10 cellular contexts compared by ENCODE assay signal in the genomic region with DNA sequence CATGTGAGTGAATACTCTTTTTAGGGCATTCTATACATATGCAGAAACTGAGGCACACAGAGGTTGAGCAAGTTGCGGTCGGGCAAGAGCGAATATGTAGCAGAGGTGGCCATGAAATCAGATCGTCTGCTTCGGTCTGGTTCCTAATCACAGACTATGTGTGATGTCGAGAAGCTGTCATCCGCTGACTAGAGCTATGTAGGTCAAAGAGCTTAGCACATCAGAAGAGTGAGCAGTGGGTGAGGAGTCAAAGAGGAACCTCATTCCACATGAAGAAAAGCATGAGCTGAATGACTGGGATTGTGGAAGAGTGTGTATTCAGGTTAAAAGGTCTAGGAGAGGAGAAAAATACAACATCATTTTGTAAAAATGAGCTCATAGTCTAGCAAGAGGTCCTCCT. TPM values are rescaled to one million over a fixed set of nuclear protein-coding genes. Genes with fewer than 3 reads are reported as not detected.
DNase-seq lines count a peak whose midpoint lies in the region; ATAC-seq and TF ChIP-seq lines count a peak whose summit lies in the region.
"Had no signal": no experiment of that assay in that cellular context is flagged by ENCODE, and none has a peak within 500 bp of the region (broad histone marks: within the 10 kb centered on the region; RNA-seq: fewer than 3 reads in every experiment).

No MANE protein-coding gene starts in this region.

- POLR2A ChIA-PET in activated naive CD8-positive, alpha-beta T cell treated with anti-CD3 and anti-CD28 coated beads, Interleukin-2, amount 10 ng/mL, durations not matched to agents 7 days and 5 days (lab: Charles Lee) = interaction anchor here (1.0 to 1.4 kb wide), 5 partner anchors 12 to 31 kb away, joined by 3 to 5 read pairs (median 5); a partner anchor contains a TSS

- TF ChIP-seq CTCF in upper lobe of left lung (IDR thresholded peaks at IDR 0.05) = no peak

- H3K36me3 ChIP-seq in upper lobe of left lung = no peaks in the 10 kb centered on the region

- H3K36me3 Mint-ChIP-seq in activated T-cell treated with anti-CD3 and anti-CD28 coated beads, Interleukin-2, amount 50 U/mL, for 72 hours (ENCODE audit: insufficient read depth in 2 of 2) = peaks cover 0 to 3% of the 10 kb centered on the region in 2 donors
- H3K36me3 Mint-ChIP-seq in activated naive CD8-positive, alpha-beta T cell treated with anti-CD3 and anti-CD28 coated beads, Interleukin-2, amount 10 ng/mL, durations not matched to agents 7 days and 5 days = peaks cover 14% of the 10 kb centered on the region

- peaks cover 81% of the 10 kb centered on the region for H3K4me1 Mint-ChIP-seq in activated T-cell treated with anti-CD3 and anti-CD28 coated beads, Interleukin-2, amount 50 U/mL, for 72 hours (ENCODE audit: low read depth)
- H3K4me1 Mint-ChIP-seq in activated naive CD8-positive, alpha-beta T cell treated with anti-CD3 and anti-CD28 coated beads, Interleukin-2, amount 10 ng/mL, durations not matched to agents 7 days and 5 days = peaks cover 86% of the 10 kb centered on the region

- H3K4me3 ChIP-seq in upper lobe of left lung = no peak overlapping the region

- peak overlapping the region; percentile 81 to 86 (median 85) for H3K27ac ChIP-seq in upper lobe of left lung

- peak in 1 of 4 donors; percentile 34 for TF ChIP-seq POLR2A in upper lobe of left lung (IDR thresholded peaks at IDR 0.05)

- ATAC-seq in activated T-cell treated with anti-CD3 and anti-CD28 coated beads, Interleukin-2, amount 50 U/mL, for 72 hours (replicated peaks in 1 of 2) = peak in 1 of 2 donors; percentile 20
- no peak for ATAC-seq in activated naive CD8-positive, alpha-beta T cell treated with anti-CD3 and anti-CD28 coated beads, Interleukin-2, amount 10 ng/mL, durations not matched to agents 7 days and 5 days (ENCODE audit: low read depth)
- peak in 1 of 2 donors; percentile 52 for ATAC-seq in upper lobe of left lung (ENCODE audit: low FRiP score in 2 of 2)
- ATAC-seq in HG02588 (IDR thresholded peaks at IDR 0.05; ENCODE audit: unreplicated experiment) = no peak
- ATAC-seq in HG03571 (IDR thresholded peaks at IDR 0.05; ENCODE audit: unreplicated experiment) = no peak
- no peak for ATAC-seq in GM18907 (IDR thresholded peaks at IDR 0.05; ENCODE audit: unreplicated experiment)

- peaks cover 31% of the 10 kb centered on the region for H3K27me3 Mint-ChIP-seq in activated T-cell treated with anti-CD3 and anti-CD28 coated beads, Interleukin-2, amount 50 U/mL, for 72 hours (ENCODE audit: low read depth)
- H3K27me3 Mint-ChIP-seq in activated naive CD8-positive, alpha-beta T cell treated with anti-CD3 and anti-CD28 coated beads, Interleukin-2, amount 10 ng/mL, durations not matched to agents 7 days and 5 days = no peaks in the 10 kb centered on the region

- H3K9me3 Mint-ChIP-seq in activated T-cell treated with anti-CD3 and anti-CD28 coated beads, Interleukin-2, amount 50 U/mL, for 72 hours = no peaks in the 10 kb centered on the region
- no peaks in the 10 kb centered on the region for H3K9me3 Mint-ChIP-seq in activated naive CD8-positive, alpha-beta T cell treated with anti-CD3 and anti-CD28 coated beads, Interleukin-2, amount 10 ng/mL, durations not matched to agents 7 days and 5 days

- TF ChIP-seq EP300 in upper lobe of left lung (IDR thresholded peaks at IDR 0.05) = no peak

- no peaks in the 10 kb centered on the region for H3K27me3 ChIP-seq in upper lobe of left lung

- H3K4me1 ChIP-seq in upper lobe of left lung = peaks cover 88 to 96% (median 92%) of the 10 kb centered on the region in 4 donors

- DNase-seq in activated T-cell treated with anti-CD3 and anti-CD28 coated beads, Interleukin-2, amount 50 U/mL, for 72 hours = no peak
- no peak for DNase-seq in activated T-cell treated with anti-CD3 and anti-CD28 coated beads, Interleukin-2, amount 50 U/mL, for 48 hours
- no peak for DNase-seq in activated naive CD8-positive, alpha-beta T cell treated with anti-CD3 and anti-CD28 coated beads, Interleukin-2, amount 10 ng/mL, durations not matched to agents 7 days and 5 days
- peak; percentile 25 for DNase-seq in kidney tubule cell (ENCODE audit: low spot score)
- DNase-seq in upper lobe of left lung = peak in 1 of 2 donors; percentile 34
- DNase-seq: Karpas-422, NCI-H510A had no signal

- 58 to 78% methylated on average over 7 of the region's 7 CpGs for WGBS in upper lobe of left lung, 2 donors

- H3K4me3 Mint-ChIP-seq in activated T-cell treated with anti-CD3 and anti-CD28 coated beads, Interleukin-2, amount 50 U/mL, for 72 hours = peak overlapping the region; percentile 3 to 77
- peak overlapping the region; percentile 74 for H3K4me3 Mint-ChIP-seq in activated naive CD8-positive, alpha-beta T cell treated with anti-CD3 and anti-CD28 coated beads, Interleukin-2, amount 10 ng/mL, durations not matched to agents 7 days and 5 days

- peak overlapping the region; percentile 96 for H3K27ac Mint-ChIP-seq in activated T-cell treated with anti-CD3 and anti-CD28 coated beads, Interleukin-2, amount 50 U/mL, for 72 hours
- peak overlapping the region; percentile 90 for H3K27ac Mint-ChIP-seq in activated naive CD8-positive, alpha-beta T cell treated with anti-CD3 and anti-CD28 coated beads, Interleukin-2, amount 10 ng/mL, durations not matched to agents 7 days and 5 days

- no peaks in the 10 kb centered on the region for H3K9me3 ChIP-seq in upper lobe of left lung

RNA-seq across cellular contexts. Expression of a gene that starts 19.0 kb away (rescaled TPM):
- total RNA-seq in activated T-cell treated with anti-CD3 and anti-CD28 coated beads, Interleukin-2, amount 50 U/mL, for 72 hours = 1 to 10 TPM; 6.2 to 8.4 TPM
- total RNA-seq in activated naive CD8-positive, alpha-beta T cell treated with anti-CD3 and anti-CD28 coated beads, Interleukin-2, amount 10 ng/mL, durations not matched to agents 7 days and 5 days = 10 to 100 TPM; 17.7 to 18.7 TPM
- total RNA-seq in upper lobe of left lung = 10 to 100 TPM; 10.2 to 30.4 (median 15.4) TPM

RNA-seq across cellular contexts. Expression of a gene that starts 30.8 kb away (rescaled TPM):
- total RNA-seq in activated T-cell treated with anti-CD3 and anti-CD28 coated beads, Interleukin-2, amount 50 U/mL, for 72 hours = 100 to 1,000 TPM in 1 of 2 donors, 10 to 100 TPM in 1; 92.7 to 111 TPM
- total RNA-seq in activated naive CD8-positive, alpha-beta T cell treated with anti-CD3 and anti-CD28 coated beads, Interleukin-2, amount 10 ng/mL, durations not matched to agents 7 days and 5 days = 10 to 100 TPM; 67.2 to 70.5 TPM
- total RNA-seq in upper lobe of left lung = 10 to 100 TPM; 24.1 to 52.4 (median 33.2) TPM
